In genomic region chr13:75685239-75685697, GRCh38 we compare ENCODE assay signal across 10 cellular contexts. TPM values are rescaled to one million over a fixed set of nuclear protein-coding genes. Genes with fewer than 3 reads are reported as not detected.
DNase-seq lines count a peak whose midpoint lies in the region; FAIRE-seq and TF ChIP-seq lines count a peak whose summit lies in the region.
"Had no signal": no experiment of that assay in that cellular context is flagged by ENCODE, and none has a peak within 500 bp of the region (broad histone marks: within the 10 kb centered on the region; RNA-seq: fewer than 3 reads in every experiment).

No MANE protein-coding gene starts in this region.

- no peak overlapping the region for H3K4me3 Mint-ChIP-seq in neural progenitor cell

- peak overlapping the region; percentile 27 for H2AFZ ChIP-seq in neural progenitor cell (replicated peaks)

- TF ChIP-seq CTCF in bronchial epithelial cell (IDR thresholded peaks at IDR 0.05; ENCODE audit: insufficient read depth, low read length, severe bottlenecking) (peak; percentile 33), neural progenitor cell (IDR thresholded peaks at IDR 0.05) (peak; percentile 40)

- no peak overlapping the region for H3K27ac Mint-ChIP-seq in neural progenitor cell

- no peaks in the 10 kb centered on the region for H3K4me1 Mint-ChIP-seq in neural progenitor cell

- no peak overlapping the region for H3K9ac ChIP-seq in neural progenitor cell

- H3K4me2 ChIP-seq in neural progenitor cell = no peak overlapping the region

- H3K27me3 ChIP-seq in bronchial epithelial cell (ENCODE audit: control insufficient read depth, insufficient read depth, low read length) (no peaks in the 10 kb centered on the region), neural progenitor cell (no peaks in the 10 kb centered on the region)

- H3K36me3 Mint-ChIP-seq in neural progenitor cell = no peaks in the 10 kb centered on the region

- H3K4me3 ChIP-seq in bronchial epithelial cell (ENCODE audit: low read depth, low read length) (no peak overlapping the region), neural progenitor cell (no peak overlapping the region)

- no peaks in the 10 kb centered on the region for H3K27me3 Mint-ChIP-seq in neural progenitor cell (ENCODE audit: insufficient read depth, low read depth)

- H3K36me3 ChIP-seq in bronchial epithelial cell (ENCODE audit: control insufficient read depth, insufficient read depth, low read length) (no peaks in the 10 kb centered on the region), neural progenitor cell (no peaks in the 10 kb centered on the region)

- H4K20me1 ChIP-seq in neural progenitor cell (ENCODE audit: low read depth) = no peaks in the 10 kb centered on the region

- H3K9me3 Mint-ChIP-seq in neural progenitor cell = no peaks in the 10 kb centered on the region

- H3K9me3 ChIP-seq in neural progenitor cell (ENCODE audit: low read depth) = no peaks in the 10 kb centered on the region

- no peak overlapping the region for H3K27ac ChIP-seq in neural progenitor cell

- H3K4me1 ChIP-seq in neural progenitor cell = no peaks in the 10 kb centered on the region

- no peaks in the 10 kb centered on the region for H3F3A ChIP-seq in neural progenitor cell (ENCODE audit: low read depth)

- no peak for FAIRE-seq in bronchial epithelial cell (lab: Jason Lieb, UNC)

- DNase-seq in ELR (ENCODE audit: low read depth) (peak; percentile 89), M059J (ENCODE audit: low read depth) (peak; percentile 93), bronchial epithelial cell (ENCODE audit: low read depth) (peak; percentile 93), neural progenitor cell (ENCODE audit: low spot score) (peak; percentile 49), medulla oblongata (ENCODE audit: extremely low spot score) (no peak), NCI-H446 treated with DMSO at 0.1 percent for 48 hours (lab: John Stamatoyannopoulos, UW) (no peak), UCSD-AML1 (lab: John Stamatoyannopoulos, UW; ENCODE audit: unreplicated experiment) (no peak)
- DNase-seq: hippocampal formation; NCI-H187 treated with DMSO at 0.1 percent for 48 hours; stimulated activated CD4-positive, alpha-beta T cell treated with anti-CD3 and anti-CD28 coated beads, Interleukin-4, amount 100 ng/mL, for 24 hours had no signal

- no peaks in the 10 kb centered on the region for H3K79me2 ChIP-seq in neural progenitor cell (ENCODE audit: low read depth)

RNA-seq across cellular contexts. Expression of gene LMO7, which starts 49.1 kb away (rescaled TPM):
- total RNA-seq in M059J (2014; rRNA removed; shearing (Covaris generic)) = 66.3 and 109 TPM in 2 replicates
- total RNA-seq in bronchial epithelial cell = 150 and 319 TPM in 2 replicates
- 3.8 and 6.8 TPM in 2 replicates for total RNA-seq in neural progenitor cell (ENCODE audit: low replicate concordance)

Comparison
In these comparisons a context has a peak if more than half of its experiments do, and no peak if none do; other contexts are left out.
1. DNase-seq: peak in ELR (single experiment), M059J (single experiment), bronchial epithelial cell (single experiment) and neural progenitor cell (single experiment); none in medulla oblongata (single experiment), NCI-H446 treated with DMSO at 0.1 percent for 48 hours (single experiment) and UCSD-AML1 (single experiment).